Comparison of ENCODE assay signal across 34 cellular contexts in genomic region chr15:28131400-28131799, GRCh38. TPM values are rescaled to one million over a fixed set of nuclear protein-coding genes. Genes with fewer than 3 reads are reported as not detected.
"Had no signal": no experiment of that assay in that cellular context is flagged by ENCODE, and none has a peak within 500 bp of the region (broad histone marks: within the 10 kb centered on the region; RNA-seq: fewer than 3 reads in every experiment).

No MANE protein-coding gene starts in this region.

- ATAC-seq: activated CD8-positive, alpha-beta T cell treated with anti-CD3 and anti-CD28 coated beads for 36 hours; activated naive CD8-positive, alpha-beta T cell treated with anti-CD3 and anti-CD28 coated beads, Interleukin-2, amount 50 U/mL, for 24 hours; activated T-cell treated with anti-CD3 and anti-CD28 coated beads, Interleukin-2, amount 50 U/mL, for 72 hours; body of pancreas; esophagus mucosa; gastrocnemius medialis; heart left ventricle; WTC11 had no signal

- H3K9me3 Mint-ChIP-seq: activated CD8-positive, alpha-beta T cell treated with anti-CD3 and anti-CD28 coated beads for 36 hours; activated naive CD4-positive, alpha-beta T cell treated with anti-CD3 and anti-CD28 coated beads, Interleukin-2, amount 50 U/mL, for 24 hours; activated naive CD8-positive, alpha-beta T cell treated with anti-CD3 and anti-CD28 coated beads for 36 hours; activated naive CD8-positive, alpha-beta T cell treated with anti-CD3 and anti-CD28 coated beads, Interleukin-2, amount 50 U/mL, for 24 hours; activated T-cell treated with anti-CD3 and anti-CD28 coated beads, Interleukin-2, amount 50 U/mL, for 24 hours; activated T-cell treated with anti-CD3 and anti-CD28 coated beads, Interleukin-2, amount 50 U/mL, for 72 hours; central memory CD8-positive, alpha-beta T cell; dendritic cell treated with granulocyte-macrophage colony-stimulating factor and Interleukin-4, amounts not matched to agents 40 ng/mL and 50 ng/mL, for 4 days; endodermal cell; WTC11 had no signal

- DNase-seq: activated CD4-positive, alpha-beta T cell treated with anti-CD3 and anti-CD28 coated beads for 48 hours; activated CD4-positive, alpha-beta T cell treated with anti-CD3 and anti-CD28 coated beads, Interleukin-2, amount 50 U/mL, for 1 hour; activated CD4-positive, alpha-beta T cell treated with anti-CD3 and anti-CD28 coated beads, Interleukin-2, amount 50 U/mL, for 48 hours; activated CD8-positive, alpha-beta memory T cell treated with anti-CD3 and anti-CD28 coated beads for 24 hours; activated CD8-positive, alpha-beta memory T cell treated with anti-CD3 and anti-CD28 coated beads, Interleukin-2, amount 50 U/mL, for 48 hours; activated CD8-positive, alpha-beta T cell treated with anti-CD3 and anti-CD28 coated beads for 36 hours; activated gamma-delta T cell; activated naive CD4-positive, alpha-beta T cell treated with Interleukin-2 at 50 U/mL for 16 hours; activated naive CD8-positive, alpha-beta T cell treated with anti-CD3 and anti-CD28 coated beads for 36 hours; activated naive CD8-positive, alpha-beta T cell treated with anti-CD3 and anti-CD28 coated beads, Interleukin-2, amount 50 U/mL, for 24 hours; activated T-cell treated with anti-CD3 and anti-CD28 coated beads for 4 hours; activated T-cell treated with anti-CD3 and anti-CD28 coated beads, Interleukin-2, amount 50 U/mL, for 24 hours; activated T-cell treated with anti-CD3 and anti-CD28 coated beads, Interleukin-2, amount 50 U/mL, for 72 hours; amygdala; body of pancreas; dorsolateral prefrontal cortex; effector memory CD4-positive, alpha-beta T cell; endodermal cell; foreskin fibroblast; gastrocnemius medialis; glutamatergic neuron; T-helper 2 cell had no signal

- H3K4me3 Mint-ChIP-seq: activated CD8-positive, alpha-beta T cell treated with anti-CD3 and anti-CD28 coated beads for 36 hours; activated naive CD4-positive, alpha-beta T cell treated with anti-CD3 and anti-CD28 coated beads, Interleukin-2, amount 50 U/mL, for 24 hours; activated naive CD8-positive, alpha-beta T cell treated with anti-CD3 and anti-CD28 coated beads for 36 hours; activated naive CD8-positive, alpha-beta T cell treated with anti-CD3 and anti-CD28 coated beads, Interleukin-2, amount 50 U/mL, for 24 hours; activated T-cell treated with anti-CD3 and anti-CD28 coated beads, Interleukin-2, amount 50 U/mL, for 24 hours; activated T-cell treated with anti-CD3 and anti-CD28 coated beads, Interleukin-2, amount 50 U/mL, for 72 hours; central memory CD8-positive, alpha-beta T cell; dendritic cell treated with granulocyte-macrophage colony-stimulating factor and Interleukin-4, amounts not matched to agents 40 ng/mL and 50 ng/mL, for 4 days; endodermal cell; WTC11 had no signal

- H3K27me3 Mint-ChIP-seq: activated CD8-positive, alpha-beta T cell treated with anti-CD3 and anti-CD28 coated beads for 36 hours; activated naive CD4-positive, alpha-beta T cell treated with anti-CD3 and anti-CD28 coated beads, Interleukin-2, amount 50 U/mL, for 24 hours; activated naive CD8-positive, alpha-beta T cell treated with anti-CD3 and anti-CD28 coated beads for 36 hours; activated naive CD8-positive, alpha-beta T cell treated with anti-CD3 and anti-CD28 coated beads, Interleukin-2, amount 50 U/mL, for 24 hours; activated T-cell treated with anti-CD3 and anti-CD28 coated beads, Interleukin-2, amount 50 U/mL, for 24 hours; central memory CD8-positive, alpha-beta T cell; dendritic cell treated with granulocyte-macrophage colony-stimulating factor and Interleukin-4, amounts not matched to agents 40 ng/mL and 50 ng/mL, for 4 days had no signal

- H3K9me3 ChIP-seq: adrenal gland, body of pancreas, gastrocnemius medialis, heart left ventricle had no signal

- H3K27ac ChIP-seq: adrenal gland, body of pancreas, cardiac muscle cell, coronary artery, gastrocnemius medialis, heart left ventricle, VCaP had no signal

- H3K4me1 ChIP-seq: body of pancreas, gastrocnemius medialis had no signal

- H3K4me3 ChIP-seq: adrenal gland, body of pancreas, cardiac muscle cell, coronary artery, dorsolateral prefrontal cortex, gastrocnemius medialis, heart left ventricle had no signal

- H3K27ac Mint-ChIP-seq: activated CD8-positive, alpha-beta T cell treated with anti-CD3 and anti-CD28 coated beads for 36 hours; activated naive CD4-positive, alpha-beta T cell treated with anti-CD3 and anti-CD28 coated beads, Interleukin-2, amount 50 U/mL, for 24 hours; activated naive CD8-positive, alpha-beta T cell treated with anti-CD3 and anti-CD28 coated beads for 36 hours; activated naive CD8-positive, alpha-beta T cell treated with anti-CD3 and anti-CD28 coated beads, Interleukin-2, amount 50 U/mL, for 24 hours; activated T-cell treated with anti-CD3 and anti-CD28 coated beads, Interleukin-2, amount 50 U/mL, for 24 hours; activated T-cell treated with anti-CD3 and anti-CD28 coated beads, Interleukin-2, amount 50 U/mL, for 72 hours; dendritic cell treated with granulocyte-macrophage colony-stimulating factor and Interleukin-4, amounts not matched to agents 40 ng/mL and 50 ng/mL, for 4 days; endodermal cell; WTC11 had no signal

- H3K27me3 ChIP-seq: adrenal gland, body of pancreas, cardiac muscle cell, dorsolateral prefrontal cortex, gastrocnemius medialis, heart left ventricle had no signal

RNA-seq across cellular contexts. Expression of gene OCA2, which starts 32.3 kb away (rescaled TPM):
- total RNA-seq: activated CD8-positive, alpha-beta T cell treated with anti-CD3 and anti-CD28 coated beads for 36 hours; activated naive CD8-positive, alpha-beta T cell treated with anti-CD3 and anti-CD28 coated beads for 36 hours; body of pancreas; epithelial cell of proximal tubule; T-helper 1 cell treated with Interleukin-12 subunit alpha and Interleukin-12 subunit beta and Interleukin-4 antibody, amounts not matched to agents 30 ng/mL and 1 ng/mL, for 36 hours had no signal
